ENCODE assay signal across 10 cellular contexts in genomic region chr6:100144991-100145390, GRCh38.
"Had no signal": no experiment of that assay in that cellular context is flagged by ENCODE, and none has a peak within 500 bp of the region (broad histone marks: within the 10 kb centered on the region; RNA-seq: fewer than 3 reads in every experiment).

No MANE protein-coding gene starts in this region.

- H3K27ac ChIP-seq: GM23248, HL-60 had no signal

- H3K4me1 Mint-ChIP-seq: IgD-negative memory B cell had no signal

- H3K9me3 ChIP-seq: HAP-1 had no signal

- FAIRE-seq: HepG2 had no signal

- H3K27ac Mint-ChIP-seq: HFFc6, IgD-negative memory B cell had no signal

- H3K36me3 Mint-ChIP-seq: IgD-negative memory B cell had no signal

- DNase-seq: GM23248, GOT3, H7, HFFc6, KBM-7 had no signal

- H3K4me1 ChIP-seq: HAP-1 had no signal

- H3K4me3 Mint-ChIP-seq: HFFc6, IgD-negative memory B cell had no signal

- ATAC-seq: HCT116, HepG2 had no signal

- H3K4me3 ChIP-seq: GM23248, HAP-1 had no signal

- H3K9me3 Mint-ChIP-seq: HFFc6, IgD-negative memory B cell had no signal

- H3K36me3 ChIP-seq: HAP-1 had no signal
